Comparison of ENCODE assay signal across 8 cellular contexts in genomic region chr19:44499962-44500949, GRCh38. TPM values are rescaled to one million over a fixed set of nuclear protein-coding genes. Genes with fewer than 3 reads are reported as not detected.
DNase-seq lines count a peak whose midpoint lies in the region; ATAC-seq and TF ChIP-seq lines count a peak whose summit lies in the region.

Gene ZNF180, minus strand, starts transcription at chr19:44500522. Its CDS starts 3,188 bp downstream, at chr19:44497334.

- H3K9me3 ChIP-seq in OCI-LY3 (ENCODE audit: insufficient read depth, low read length) = peaks cover 58% of the 10 kb centered on the region

- H3K4me1 ChIP-seq in OCI-LY3 (ENCODE audit: low read length) = peaks cover 17% of the 10 kb centered on the region

- H4K20me1 ChIP-seq in OCI-LY3 (ENCODE audit: insufficient read depth, low read length) = no peaks in the 10 kb centered on the region

- peaks cover 46% of the 10 kb centered on the region for H3K36me3 ChIP-seq in OCI-LY3 (replicated peaks; ENCODE audit: low read depth, low read length)

- ATAC-seq in GM21526 (IDR thresholded peaks at IDR 0.05; ENCODE audit: low FRiP score, unreplicated experiment) = peak; percentile 74

- DNase-seq in DMS153 (lab: John Stamatoyannopoulos, UW) (peak; percentile 93), HuH-7.5 (ENCODE audit: low spot score) (peak; percentile 94), activated T-cell treated with anti-CD3 and anti-CD28 coated beads for 4 hours (peak; percentile 94), epithelial cell of prostate (ENCODE audit: low read depth, low spot score) (peak; percentile 55), mucosa of gallbladder (ENCODE audit: low spot score) (peak; percentile 95)
- peak; percentile 93 for DNase-seq in stimulated activated CD8-positive, alpha-beta memory T cell treated with anti-CD3 and anti-CD28 coated beads, Interleukin-4, amount 100 ng/mL, for 24 hours (ENCODE audit: low read depth)

- H3K27me3 ChIP-seq in OCI-LY3 (ENCODE audit: low read depth, low read length) = no peaks in the 10 kb centered on the region

- H2AFZ ChIP-seq in OCI-LY3 (ENCODE audit: low read depth, low read length) = peak within 1 kb of the TSS; percentile 92

- H3K79me2 ChIP-seq in OCI-LY3 (ENCODE audit: low read length) = peaks cover 46% of the 10 kb centered on the region

- H3K27ac ChIP-seq in OCI-LY3 (ENCODE audit: low read length) (peak within 1 kb of the TSS; percentile 72), epithelial cell of prostate (peak within 1 kb of the TSS; percentile 54)

- H3K4me3 ChIP-seq in OCI-LY3 (ENCODE audit: low read length) = peak within 1 kb of the TSS; percentile 86

- TF ChIP-seq CTCF in OCI-LY3 (IDR thresholded peaks at IDR 0.05; ENCODE audit: low read depth, low read length) = peak; percentile 40

- H3K9ac ChIP-seq in OCI-LY3 (ENCODE audit: low read length) = peak within 1 kb of the TSS; percentile 89

- H3K4me2 ChIP-seq in OCI-LY3 (ENCODE audit: low read length) = peak within 1 kb of the TSS; percentile 93

RNA-seq across cellular contexts. Expression of gene ZNF180, which starts in this region (rescaled TPM):
- total RNA-seq in mucosa of gallbladder = 8.2 TPM

Comparison
In these comparisons a context has a peak if more than half of its experiments do, and no peak if none do; other contexts are left out.
1. Peak in every context shown above with its lines: DNase-seq, ATAC-seq, H3K4me3 ChIP-seq and H3K27ac ChIP-seq.